14 cellular contexts compared by ENCODE assay signal in genomic region chr16:50550035-50550434, GRCh38. TPM values are rescaled to one million over a fixed set of nuclear protein-coding genes. Genes with fewer than 3 reads are reported as not detected.
DNase-seq lines count a peak whose midpoint lies in the region; ATAC-seq and TF ChIP-seq lines count a peak whose summit lies in the region.
"Had no signal": no experiment of that assay in that cellular context is flagged by ENCODE, and none has a peak within 500 bp of the region (broad histone marks: within the 10 kb centered on the region; RNA-seq: fewer than 3 reads in every experiment).

No MANE protein-coding gene starts in this region.

- H3K9me3 ChIP-seq in uterus: no peaks in the 10 kb centered on the region

- H3K9me3 Mint-ChIP-seq in chondrocyte (ENCODE audit: low read depth): no peaks in the 10 kb centered on the region
- H3K9me3 Mint-ChIP-seq in natural killer cell treated with Interleukin-12 subunit alpha and Interleukin-12 subunit beta and Interleukin-15 and Interleukin-18, amount 100 ng/mL, for 72 hours: no peaks in the 10 kb centered on the region

- peak; percentile 8 for DNase-seq in stimulated activated CD4-positive, alpha-beta T cell treated with anti-CD3 and anti-CD28 coated beads, Interleukin-4, amount 100 ng/mL, for 1 hour
- DNase-seq in stimulated activated CD4-positive, alpha-beta T cell treated with anti-CD3 and anti-CD28 coated beads, Interleukin-1b, Interleukin-23, amount 100 ng/mL, for 48 hours: no peak
- DNase-seq in chondrocyte (ENCODE audit: low spot score) (no peak), uterus (peak; percentile 37 to 38), DMS 273 (lab: John Stamatoyannopoulos, UW; ENCODE audit: unreplicated experiment) (no peak)
- DNase-seq in natural killer cell treated with Interleukin-12 subunit alpha and Interleukin-12 subunit beta and Interleukin-15 and Interleukin-18, amount 100 ng/mL, for 72 hours (ENCODE audit: low spot score): no peak
- DNase-seq: C1 segment of cervical spinal cord; effector CD4-positive, alpha-beta T cell; left ventricle myocardium superior; NCI-H1092; NCI-H510A; SHP77 treated with DMSO at 0.1 percent for 48 hours had no signal

- H3K27me3 ChIP-seq in uterus: no peaks in the 10 kb centered on the region

- no peaks in the 10 kb centered on the region for H3K36me3 ChIP-seq in uterus

- peak overlapping the region; percentile 40 to 70 for H3K27ac ChIP-seq in uterus

- H3K27ac Mint-ChIP-seq in chondrocyte (ENCODE audit: unreplicated experiment): no peak overlapping the region
- no peak overlapping the region for H3K27ac Mint-ChIP-seq in natural killer cell treated with Interleukin-12 subunit alpha and Interleukin-12 subunit beta and Interleukin-15 and Interleukin-18, amount 100 ng/mL, for 72 hours

- no peak for TF ChIP-seq POLR2A in uterus (IDR thresholded peaks at IDR 0.05)

- peaks cover 4% of the 10 kb centered on the region for H3K36me3 Mint-ChIP-seq in chondrocyte (ENCODE audit: low read depth)
- no peaks in the 10 kb centered on the region for H3K36me3 Mint-ChIP-seq in natural killer cell treated with Interleukin-12 subunit alpha and Interleukin-12 subunit beta and Interleukin-15 and Interleukin-18, amount 100 ng/mL, for 72 hours

- peaks cover 20% of the 10 kb centered on the region for H3K4me1 Mint-ChIP-seq in chondrocyte (ENCODE audit: low read depth)
- H3K4me1 Mint-ChIP-seq in natural killer cell treated with Interleukin-12 subunit alpha and Interleukin-12 subunit beta and Interleukin-15 and Interleukin-18, amount 100 ng/mL, for 72 hours (ENCODE audit: low read depth in 2 of 2): peaks cover 5 to 6% of the 10 kb centered on the region in 2 donors

- TF ChIP-seq CTCF in chondrocyte (IDR thresholded peaks at IDR 0.05): no peak
- no peak for TF ChIP-seq CTCF in uterus (IDR thresholded peaks at IDR 0.05)

- intact Hi-C loops in uterus (cut with DNase I; ENCODE audit: low total_unique reads): no loop called here

- H3K4me3 Mint-ChIP-seq in chondrocyte (ENCODE audit: unreplicated experiment): peak overlapping the region; percentile 62
- H3K4me3 Mint-ChIP-seq in natural killer cell treated with Interleukin-12 subunit alpha and Interleukin-12 subunit beta and Interleukin-15 and Interleukin-18, amount 100 ng/mL, for 72 hours: peak overlapping the region; percentile 64

- no peaks in the 10 kb centered on the region for H3K4me1 ChIP-seq in uterus

- no peak for ATAC-seq in natural killer cell treated with Interleukin-12 subunit alpha and Interleukin-12 subunit beta and Interleukin-15 and Interleukin-18, amount 100 ng/mL, for 72 hours
- ATAC-seq in HG02571 (IDR thresholded peaks at IDR 0.05; ENCODE audit: unreplicated experiment) (no peak), HG02588 (IDR thresholded peaks at IDR 0.05; ENCODE audit: unreplicated experiment) (no peak)
- ATAC-seq: left ventricle myocardium superior had no signal

- peaks cover 25% of the 10 kb centered on the region for H3K27me3 Mint-ChIP-seq in chondrocyte (ENCODE audit: low read depth)
- peaks cover 0 to 10% of the 10 kb centered on the region in 2 donors for H3K27me3 Mint-ChIP-seq in natural killer cell treated with Interleukin-12 subunit alpha and Interleukin-12 subunit beta and Interleukin-15 and Interleukin-18, amount 100 ng/mL, for 72 hours

- peak overlapping the region; percentile 56 to 80 for H3K4me3 ChIP-seq in uterus

RNA-seq across cellular contexts. Expression of gene NKD1, which starts 1.8 kb away (rescaled TPM):
- total RNA-seq in chondrocyte: 5.6 to 8.0 TPM (median 7.8 TPM) in 3 replicates
- total RNA-seq in natural killer cell treated with Interleukin-12 subunit alpha and Interleukin-12 subunit beta and Interleukin-15 and Interleukin-18, amount 100 ng/mL, for 72 hours: under 1 TPM; 0.29 to 0.86 TPM
- total RNA-seq in uterus: 10 to 100 TPM in 2 of 4 donors, 1 to 10 TPM in 2; 3.5 to 48.1 (median 8.9) TPM

Comparison
In these comparisons a context has a peak if more than half of its experiments do, and no peak if none do; other contexts are left out.
1. DNase-seq: peak in stimulated activated CD4-positive, alpha-beta T cell treated with anti-CD3 and anti-CD28 coated beads, Interleukin-4, amount 100 ng/mL, for 1 hour (single experiment) and uterus (2 of 2); none in stimulated activated CD4-positive, alpha-beta T cell treated with anti-CD3 and anti-CD28 coated beads, Interleukin-1b, Interleukin-23, amount 100 ng/mL, for 48 hours (single experiment), chondrocyte (single experiment), natural killer cell treated with Interleukin-12 subunit alpha and Interleukin-12 subunit beta and Interleukin-15 and Interleukin-18, amount 100 ng/mL, for 72 hours (single experiment) and DMS 273 (single experiment).